In the genomic region with DNA sequence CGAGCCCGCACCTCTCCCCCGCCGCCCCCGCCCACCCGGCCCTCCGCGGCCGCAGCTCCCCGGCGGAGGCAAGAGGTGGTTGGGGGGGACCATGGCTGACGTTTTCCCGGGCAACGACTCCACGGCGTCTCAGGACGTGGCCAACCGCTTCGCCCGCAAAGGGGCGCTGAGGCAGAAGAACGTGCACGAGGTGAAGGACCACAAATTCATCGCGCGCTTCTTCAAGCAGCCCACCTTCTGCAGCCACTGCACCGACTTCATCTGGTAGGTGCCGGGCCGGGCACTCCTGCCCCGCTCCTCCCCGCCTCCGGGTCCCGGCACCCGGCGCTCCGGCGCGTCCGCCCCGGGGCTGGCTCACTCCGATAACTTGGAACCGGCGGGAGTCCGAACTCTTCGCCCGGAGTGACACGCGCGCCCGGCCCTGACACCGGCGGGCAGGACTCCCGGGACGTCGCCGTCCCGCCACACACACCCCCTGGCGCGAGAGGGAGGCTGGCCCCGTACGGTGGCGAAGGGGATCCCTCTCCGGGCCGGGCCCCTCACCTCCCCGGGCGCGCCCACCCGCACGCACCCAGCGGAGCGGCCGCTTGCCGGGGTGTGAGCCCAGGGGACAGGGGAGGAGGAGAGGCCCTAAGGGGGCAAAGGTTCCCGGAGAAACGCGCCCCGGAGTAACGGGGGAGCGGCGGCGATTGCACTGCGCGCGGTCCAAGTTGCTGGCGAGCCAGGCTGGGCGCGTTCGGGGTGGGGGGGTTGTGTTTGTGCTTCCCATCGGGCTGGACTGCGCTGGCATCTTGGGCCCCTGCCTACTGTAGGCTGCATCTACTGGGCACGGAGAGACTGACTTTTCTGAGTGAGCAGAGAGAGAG, we compare ENCODE assay signal across 8 cellular contexts. TPM values are rescaled to one million over a fixed set of nuclear protein-coding genes. Genes with fewer than 3 reads are reported as not detected.
DNase-seq lines count a peak whose midpoint lies in the region; ATAC-seq, FAIRE-seq and TF ChIP-seq lines count a peak whose summit lies in the region.

No MANE protein-coding gene starts in this region.

- peaks cover 0 to 9% of the 10 kb centered on the region in 2 donors for H3K36me3 Mint-ChIP-seq in naive B cell

- H3K27ac Mint-ChIP-seq in naive B cell: peak overlapping the region in 1 of 6 donors; percentile 56

- peaks cover 12 to 49% (median 37%) of the 10 kb centered on the region in 4 donors for H3K4me1 ChIP-seq in stomach

- H3K4me1 Mint-ChIP-seq in naive B cell: peaks cover 8 to 11% (median 8%) of the 10 kb centered on the region in 3 donors

- no peak for TF ChIP-seq CTCF in fibroblast of pulmonary artery (IDR thresholded peaks at IDR 0.05; ENCODE audit: low read length, missing control alignments)
- TF ChIP-seq CTCF in stomach (IDR thresholded peaks at IDR 0.05): no peak
- no peak for TF ChIP-seq CTCF in D721Med (IDR thresholded peaks at IDR 0.05; ENCODE audit: insufficient read depth, missing control alignments)

- no peaks in the 10 kb centered on the region for H3K36me3 ChIP-seq in stomach

- no peak for FAIRE-seq in D721Med (lab: Jason Lieb, UNC)

- TF ChIP-seq EP300 in stomach (IDR thresholded peaks at IDR 0.05): no peak

- peak overlapping the region; percentile 82 to 89 (median 85) for H3K27ac ChIP-seq in stomach

- H3K4me3 ChIP-seq in fibroblast of pulmonary artery (replicated peaks; ENCODE audit: low read depth, low read length) (peak overlapping the region; percentile 76), stomach (peak overlapping the region; percentile 74 to 95 (median 92))

- H3K4me3 Mint-ChIP-seq in naive B cell: peak overlapping the region; percentile 79 to 96 (median 92)

- H3K27me3 ChIP-seq in stomach: no peaks in the 10 kb centered on the region

- intact Hi-C loops in stomach (cut with DNase I; ENCODE audit: low total_unique reads): no loop called here

- TF ChIP-seq POLR2A in stomach (IDR thresholded peaks at IDR 0.05): no peak

- WGBS in stomach, 5 donors: 0 to 1% (median 1%) methylated on average over 3 to 91 of the region's 91 CpGs

- peak; percentile 4 for DNase-seq in NOMO-1 treated with dmso at 0.1 percent for 144 hours (lab: John Stamatoyannopoulos, UW; ENCODE audit: unreplicated experiment)
- DNase-seq in activated T-helper 1 cell treated with anti-CD3 and anti-CD28 coated beads, Interleukin-2, amount 50 U/mL, for 16 hours (ENCODE audit: low read depth in 1 of 2, low spot score in 1 of 2): peak; percentile 15 to 25
- peak; percentile 61 for DNase-seq in fibroblast of pulmonary artery (ENCODE audit: low read depth)
- DNase-seq in naive B cell: no peak
- peak; percentile 68 for DNase-seq in stomach
- no peak for DNase-seq in D721Med (ENCODE audit: insufficient read length, low spot score)

- peaks cover 0 to 3% (median 0%) of the 10 kb centered on the region in 7 donors for H3K9me3 Mint-ChIP-seq in naive B cell

- no peaks in the 10 kb centered on the region for H3K9me3 ChIP-seq in stomach

- peak; percentile 27 for ATAC-seq in GM18498 (IDR thresholded peaks at IDR 0.05; ENCODE audit: unreplicated experiment)
- ATAC-seq in HG02884 (IDR thresholded peaks at IDR 0.05; ENCODE audit: unreplicated experiment): peak; percentile 16
- peak; percentile 32 for ATAC-seq in naive B cell (ENCODE audit: low read depth in 2 of 2)

- peaks cover 44 to 59% (median 45%) of the 10 kb centered on the region in 3 donors for H3K27me3 Mint-ChIP-seq in naive B cell

RNA-seq across cellular contexts. Expression of gene PRKCA, which starts 0.6 kb away (rescaled TPM):
- polyA plus RNA-seq in naive B cell (ENCODE audit: low read depth in 6 of 6) (under 1 TPM in 2 of 6 donors, not detected in 4; 0.03 to 0.06 TPM), stomach (1 to 10 TPM; 2.1 to 4.6 (median 4.1) TPM)
- total RNA-seq in stomach: 10 to 100 TPM; 11.6 to 41.1 (median 14.0) TPM

Comparison
In these comparisons a context has a peak if more than half of its experiments do, and no peak if none do; other contexts are left out.
1. DNase-seq: peak in NOMO-1 treated with dmso at 0.1 percent for 144 hours (single experiment), activated T-helper 1 cell treated with anti-CD3 and anti-CD28 coated beads, Interleukin-2, amount 50 U/mL, for 16 hours (2 of 2), fibroblast of pulmonary artery (single experiment) and stomach (single experiment); none in naive B cell (single experiment) and D721Med (single experiment).
2. Peak in every context shown above with its lines, with median percentiles within 50 percentile points of each other: ATAC-seq.